Comparison of ENCODE assay signal across 8 cellular contexts in the genomic region with DNA sequence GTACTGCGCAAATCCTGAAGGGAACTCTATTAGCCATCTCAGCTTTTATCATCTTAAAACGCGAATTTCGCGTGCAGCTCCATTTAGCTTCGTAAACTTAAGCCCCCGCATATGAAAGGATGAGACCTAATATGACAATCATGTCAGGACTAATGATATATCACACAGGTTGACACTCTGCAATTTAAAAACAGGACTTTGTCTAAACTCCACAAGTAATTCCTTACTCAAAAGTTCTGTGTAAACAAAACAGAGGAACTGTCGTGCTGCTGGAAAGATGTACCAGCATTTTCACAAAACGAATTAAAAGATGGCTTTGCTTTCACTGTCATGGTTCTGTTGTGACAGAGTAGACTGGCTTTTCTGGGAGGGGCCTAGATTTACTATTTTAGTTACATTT. TPM values are rescaled to one million over a fixed set of nuclear protein-coding genes. Genes with fewer than 3 reads are reported as not detected.
DNase-seq lines count a peak whose midpoint lies in the region; ATAC-seq, FAIRE-seq and TF ChIP-seq lines count a peak whose summit lies in the region.

No MANE protein-coding gene starts in this region.

- no peak for TF ChIP-seq CTCF in fibroblast of pulmonary artery (IDR thresholded peaks at IDR 0.05; ENCODE audit: low read length, missing control alignments)

- FAIRE-seq in GM19239 (lab: Jason Lieb, UNC), result peak; percentile 11

- H3K27me3 Mint-ChIP-seq in T-cell, result peaks cover 0 to 12% of the 10 kb centered on the region in 2 donors

- peak overlapping the region; percentile 85 to 88 (median 87) for H3K4me3 Mint-ChIP-seq in T-cell

- H3K9me3 Mint-ChIP-seq in T-cell, result no peaks in the 10 kb centered on the region

- peak overlapping the region; percentile 77 for H3K4me3 ChIP-seq in fibroblast of pulmonary artery (replicated peaks; ENCODE audit: low read depth, low read length)

- POLR2A ChIA-PET in T-cell (lab: Charles Lee), result no interaction called here

- H3K36me3 Mint-ChIP-seq in T-cell, result no peaks in the 10 kb centered on the region

- ATAC-seq in T-cell (replicated peaks in 1 of 4) (no peak), GM19035 (IDR thresholded peaks at IDR 0.05; ENCODE audit: unreplicated experiment) (no peak), HG02610 (IDR thresholded peaks at IDR 0.05; ENCODE audit: unreplicated experiment) (no peak), GM21381 (IDR thresholded peaks at IDR 0.05; ENCODE audit: unreplicated experiment) (no peak)

- peaks cover 14 to 25% (median 24%) of the 10 kb centered on the region in 3 donors for H3K4me1 Mint-ChIP-seq in T-cell

- CTCF ChIA-PET in T-cell (lab: Charles Lee), result no interaction called here

- DNase-seq in GM19239 (ENCODE audit: insufficient read length, low spot score), result no peak
- no peak for DNase-seq in T-cell
- DNase-seq in fibroblast of pulmonary artery (ENCODE audit: low read depth), result no peak
- DNase-seq in retina, result peak; percentile 8
- DNase-seq in C1 segment of cervical spinal cord (lab: John Stamatoyannopoulos, UW), result no peak

- H3K27ac Mint-ChIP-seq in T-cell, result peak overlapping the region; percentile 55 to 85

RNA-seq across cellular contexts. Expression of gene LACC1, which starts 0.7 kb away (rescaled TPM):
- 1 to 10 TPM in 4 of 5 donors, under 1 TPM in 1; 0.50 to 3.2 (median 1.5) TPM for total RNA-seq in T-cell

RNA-seq across cellular contexts. Expression of gene CCDC122, which starts 0.9 kb away (rescaled TPM):
- total RNA-seq in T-cell, result 1 to 10 TPM in 2 of 5 donors, under 1 TPM in 3; 0.44 to 4.1 (median 0.78) TPM
